8 cellular contexts compared by ENCODE assay signal in the genomic region with DNA sequence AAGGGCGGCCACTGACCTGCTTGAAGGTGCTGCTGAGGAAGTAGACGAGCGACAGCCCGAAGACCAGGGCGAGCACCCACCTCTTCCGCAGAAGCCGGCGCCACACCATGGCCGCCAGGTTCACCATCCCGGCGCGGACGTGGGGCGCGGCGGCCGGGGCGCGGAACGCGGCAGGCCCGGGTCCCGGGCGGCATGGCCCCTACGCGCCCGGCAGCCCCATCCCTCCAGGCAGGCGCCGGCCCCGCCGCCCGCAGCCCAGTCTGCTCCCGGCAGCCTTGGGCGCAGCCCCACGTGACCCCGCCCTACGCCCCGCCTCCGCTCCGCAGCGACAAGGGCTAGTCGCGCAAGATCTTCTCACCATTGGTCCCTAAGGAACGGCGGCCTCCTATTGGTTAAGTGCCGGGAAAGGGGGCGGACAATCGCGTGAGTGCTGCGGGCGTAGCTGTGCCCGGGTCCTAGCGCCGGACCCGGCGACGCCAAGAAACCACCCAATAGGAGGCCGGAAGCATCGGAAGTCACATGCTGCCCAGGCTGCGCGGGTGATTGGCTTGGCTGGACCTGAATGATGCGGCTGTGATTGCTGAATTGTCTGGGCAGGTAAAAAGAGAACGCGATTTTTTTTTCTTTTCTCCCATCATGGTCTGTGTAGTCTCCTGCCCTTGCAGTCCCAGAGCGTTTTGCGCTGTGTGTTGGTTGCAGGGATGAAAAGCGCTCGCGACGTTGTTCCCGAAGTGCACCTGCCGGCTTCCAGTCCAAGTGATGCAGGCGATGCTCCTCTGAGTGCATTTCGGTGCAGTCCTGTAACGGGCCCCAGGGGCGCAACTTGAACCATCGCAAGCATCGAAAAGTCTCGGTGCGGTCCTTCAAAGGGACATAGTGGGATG. TPM values are rescaled to one million over a fixed set of nuclear protein-coding genes. Genes with fewer than 3 reads are reported as not detected.
DNase-seq lines count a peak whose midpoint lies in the region; ATAC-seq and TF ChIP-seq lines count a peak whose summit lies in the region.

A gene with protein sequence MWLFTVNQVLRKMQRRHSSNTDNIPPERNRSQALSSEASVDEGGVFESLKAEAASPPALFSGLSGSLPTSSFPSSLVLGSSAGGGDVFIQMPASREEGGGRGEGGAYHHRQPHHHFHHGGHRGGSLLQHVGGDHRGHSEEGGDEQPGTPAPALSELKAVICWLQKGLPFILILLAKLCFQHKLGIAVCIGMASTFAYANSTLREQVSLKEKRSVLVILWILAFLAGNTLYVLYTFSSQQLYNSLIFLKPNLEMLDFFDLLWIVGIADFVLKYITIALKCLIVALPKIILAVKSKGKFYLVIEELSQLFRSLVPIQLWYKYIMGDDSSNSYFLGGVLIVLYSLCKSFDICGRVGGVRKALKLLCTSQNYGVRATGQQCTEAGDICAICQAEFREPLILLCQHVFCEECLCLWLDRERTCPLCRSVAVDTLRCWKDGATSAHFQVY (plus strand): TSS at position 542 of the 884 bp plus-strand sequence. CDS start 2,183 bp downstream, outside the sequence.
A gene with protein sequence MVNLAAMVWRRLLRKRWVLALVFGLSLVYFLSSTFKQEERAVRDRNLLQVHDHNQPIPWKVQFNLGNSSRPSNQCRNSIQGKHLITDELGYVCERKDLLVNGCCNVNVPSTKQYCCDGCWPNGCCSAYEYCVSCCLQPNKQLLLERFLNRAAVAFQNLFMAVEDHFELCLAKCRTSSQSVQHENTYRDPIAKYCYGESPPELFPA (minus strand): TSS at position 296 of the 884 bp plus-strand sequence. CDS start 169 bp downstream, at position 127.

- no peaks in the 10 kb centered on the region for H3K9me3 Mint-ChIP-seq in naive B cell
- no peaks in the 10 kb centered on the region for H3K9me3 Mint-ChIP-seq in stimulated activated memory B cell treated with anti-CD40 and anti-IgM and Interleukin-4, amounts not matched to agents 10 μg/mL and 1 μg/mL and 100 μg/mL, for 72 hours

- peak within 1 kb of the TSS; percentile 69 for H3K9ac ChIP-seq in DND-41 (ENCODE audit: low read depth, low read length)
- H3K9ac ChIP-seq in KMS-11 = peak within 1 kb of the TSS; percentile 15; the same call in 1 of the 2 replicates

- peaks cover 8 to 13% of the 10 kb centered on the region in 2 donors for H3K36me3 Mint-ChIP-seq in naive B cell
- peaks cover 26% of the 10 kb centered on the region for H3K36me3 Mint-ChIP-seq in stimulated activated memory B cell treated with anti-CD40 and anti-IgM and Interleukin-4, amounts not matched to agents 10 μg/mL and 1 μg/mL and 100 μg/mL, for 72 hours

- H3K27ac Mint-ChIP-seq in naive B cell = peak within 1 kb of the TSS; percentile 82 to 96 (median 92)
- H3K27ac Mint-ChIP-seq in stimulated activated memory B cell treated with anti-CD40 and anti-IgM and Interleukin-4, amounts not matched to agents 10 μg/mL and 1 μg/mL and 100 μg/mL, for 72 hours = peak within 1 kb of the TSS; percentile 95

- peak within 1 kb of the TSS; percentile 90 for H2AFZ ChIP-seq in DND-41 (ENCODE audit: low read depth, low read length)
- peak within 1 kb of the TSS; percentile 69; the same call in 1 of the 2 replicates for H2AFZ ChIP-seq in KMS-11 (ENCODE audit: low read depth)

- no peaks in the 10 kb centered on the region for H3K9me3 ChIP-seq in DND-41 (ENCODE audit: insufficient read depth, low read length, severe bottlenecking)
- H3K9me3 ChIP-seq in Peyer's patch = no peaks in the 10 kb centered on the region

- peaks cover 29% of the 10 kb centered on the region for H3K36me3 ChIP-seq in DND-41 (ENCODE audit: insufficient read depth, low read length)
- H3K36me3 ChIP-seq in KMS-11 (ENCODE audit: insufficient read depth) = no peaks in the 10 kb centered on the region
- peaks cover 0 to 19% (median 0%) of the 10 kb centered on the region in 3 donors for H3K36me3 ChIP-seq in Peyer's patch

- peaks cover 34% of the 10 kb centered on the region for H3K79me2 ChIP-seq in DND-41 (ENCODE audit: insufficient read depth, low read length)
- H3K79me2 ChIP-seq in KMS-11 (ENCODE audit: insufficient read depth, low read depth) = no peaks in the 10 kb centered on the region

- DNase-seq in DND-41 = peak; percentile 100
- DNase-seq in Peyer's patch = peak; percentile 98 to 100 (median 99)
- peak; percentile 98 for DNase-seq in activated T-helper 1 cell treated with Interleukin-2 at 50 U/mL for 16 hours (ENCODE audit: low read depth)
- DNase-seq in fibroblast of gingiva (ENCODE audit: low read depth) = peak; percentile 99
- peak; percentile 99 for DNase-seq in naive B cell

- H3K27ac ChIP-seq in DND-41 (ENCODE audit: low read length) (peak within 1 kb of the TSS; percentile 63), KMS-11 (no peak within 1 kb of the TSS), Peyer's patch (peak within 1 kb of the TSS; percentile 70 to 86 (median 82))

- H3K27me3 ChIP-seq in DND-41 (ENCODE audit: insufficient read depth, low read length, poor library complexity) (no peaks in the 10 kb centered on the region), KMS-11 (ENCODE audit: insufficient read depth, low read depth) (no peaks in the 10 kb centered on the region), Peyer's patch (no peaks in the 10 kb centered on the region)

- H4K20me1 ChIP-seq in DND-41 (ENCODE audit: insufficient read depth, low read length) = peaks cover 4% of the 10 kb centered on the region; the same call in 1 of the 2 replicates
- H4K20me1 ChIP-seq in KMS-11 (ENCODE audit: insufficient read depth) = no peaks in the 10 kb centered on the region

- ATAC-seq in DND-41 (ENCODE audit: insufficient read depth, low read depth) = peak; percentile 97
- peak; percentile 97 for ATAC-seq in GM21737 (IDR thresholded peaks at IDR 0.05; ENCODE audit: unreplicated experiment)
- peak; percentile 93 to 94 for ATAC-seq in naive B cell (ENCODE audit: low read depth in 2 of 2)
- ATAC-seq in stimulated activated memory B cell treated with anti-CD40 and anti-IgM and Interleukin-4, amounts not matched to agents 10 μg/mL and 1 μg/mL and 100 μg/mL, for 72 hours = peak; percentile 99

- peaks cover 33 to 50% (median 34%) of the 10 kb centered on the region in 3 donors for H3K4me1 Mint-ChIP-seq in naive B cell
- peaks cover 50% of the 10 kb centered on the region for H3K4me1 Mint-ChIP-seq in stimulated activated memory B cell treated with anti-CD40 and anti-IgM and Interleukin-4, amounts not matched to agents 10 μg/mL and 1 μg/mL and 100 μg/mL, for 72 hours

- no peaks in the 10 kb centered on the region for H3K27me3 Mint-ChIP-seq in naive B cell
- H3K27me3 Mint-ChIP-seq in stimulated activated memory B cell treated with anti-CD40 and anti-IgM and Interleukin-4, amounts not matched to agents 10 μg/mL and 1 μg/mL and 100 μg/mL, for 72 hours = no peaks in the 10 kb centered on the region

- TF ChIP-seq POLR2A in Peyer's patch (IDR thresholded peaks at IDR 0.05) = peak; percentile 69 to 93

- peak within 1 kb of the TSS; percentile 91 to 99 (median 96) for H3K4me3 Mint-ChIP-seq in naive B cell
- peak within 1 kb of the TSS; percentile 99 for H3K4me3 Mint-ChIP-seq in stimulated activated memory B cell treated with anti-CD40 and anti-IgM and Interleukin-4, amounts not matched to agents 10 μg/mL and 1 μg/mL and 100 μg/mL, for 72 hours

- H3K4me1 ChIP-seq in DND-41 (ENCODE audit: insufficient read depth, low read length) (peaks cover 30% of the 10 kb centered on the region), KMS-11 (ENCODE audit: low read depth, poor library complexity, severe bottlenecking) (peaks cover 14% of the 10 kb centered on the region), Peyer's patch (peaks cover 0 to 19% (median 0%) of the 10 kb centered on the region in 4 donors)

- peak within 1 kb of the TSS; percentile 60 to 88 for H3K4me3 ChIP-seq in DND-41 (ENCODE audit: low read depth in 1 of 2, low read length in 2 of 2)
- H3K4me3 ChIP-seq in KMS-11 (IDR thresholded peaks at IDR 0.05; ENCODE audit: insufficient read depth, low read depth, low read length) = no peak within 1 kb of the TSS
- H3K4me3 ChIP-seq in Peyer's patch = peak within 1 kb of the TSS; percentile 79 to 98 (median 95)

- H3K4me2 ChIP-seq in DND-41 (ENCODE audit: insufficient read depth, low read length) = peak within 1 kb of the TSS; percentile 93
- H3K4me2 ChIP-seq in KMS-11 = peak within 1 kb of the TSS; percentile 80

- peak; percentile 30 for TF ChIP-seq CTCF in DND-41 (IDR thresholded peaks at IDR 0.05; ENCODE audit: borderline replicate concordance, extremely low read depth, low read length, poor library complexity, severe bottlenecking)
- no peak for TF ChIP-seq CTCF in KMS-11 (conservative IDR thresholded peaks at IDR 0.05; ENCODE audit: low read depth, low read length)
- peak in 3 of 6 experiments; percentile 3 to 11 (median 4) for TF ChIP-seq CTCF in Peyer's patch (IDR thresholded peaks at IDR 0.05)

RNA-seq across cellular contexts. Expression of the first gene that starts in this region (rescaled TPM):
- total RNA-seq in Peyer's patch = 1 to 10 TPM in 3 of 4 donors, under 1 TPM in 1; 0.38 to 3.9 (median 3.1) TPM
- polyA plus RNA-seq in naive B cell (ENCODE audit: low read depth in 6 of 6) = 1 to 10 TPM; 1.4 to 3.5 (median 2.5) TPM

RNA-seq across cellular contexts. Expression of the second gene that starts in this region (rescaled TPM):
- total RNA-seq in Peyer's patch = 10 to 100 TPM; 21.5 to 36.3 (median 30.3) TPM
- polyA plus RNA-seq in naive B cell (ENCODE audit: low read depth in 6 of 6) = 10 to 100 TPM; 26.9 to 47.1 (median 31.9) TPM
